ENCODE assay signal across 1 cellular context in the genomic region with DNA sequence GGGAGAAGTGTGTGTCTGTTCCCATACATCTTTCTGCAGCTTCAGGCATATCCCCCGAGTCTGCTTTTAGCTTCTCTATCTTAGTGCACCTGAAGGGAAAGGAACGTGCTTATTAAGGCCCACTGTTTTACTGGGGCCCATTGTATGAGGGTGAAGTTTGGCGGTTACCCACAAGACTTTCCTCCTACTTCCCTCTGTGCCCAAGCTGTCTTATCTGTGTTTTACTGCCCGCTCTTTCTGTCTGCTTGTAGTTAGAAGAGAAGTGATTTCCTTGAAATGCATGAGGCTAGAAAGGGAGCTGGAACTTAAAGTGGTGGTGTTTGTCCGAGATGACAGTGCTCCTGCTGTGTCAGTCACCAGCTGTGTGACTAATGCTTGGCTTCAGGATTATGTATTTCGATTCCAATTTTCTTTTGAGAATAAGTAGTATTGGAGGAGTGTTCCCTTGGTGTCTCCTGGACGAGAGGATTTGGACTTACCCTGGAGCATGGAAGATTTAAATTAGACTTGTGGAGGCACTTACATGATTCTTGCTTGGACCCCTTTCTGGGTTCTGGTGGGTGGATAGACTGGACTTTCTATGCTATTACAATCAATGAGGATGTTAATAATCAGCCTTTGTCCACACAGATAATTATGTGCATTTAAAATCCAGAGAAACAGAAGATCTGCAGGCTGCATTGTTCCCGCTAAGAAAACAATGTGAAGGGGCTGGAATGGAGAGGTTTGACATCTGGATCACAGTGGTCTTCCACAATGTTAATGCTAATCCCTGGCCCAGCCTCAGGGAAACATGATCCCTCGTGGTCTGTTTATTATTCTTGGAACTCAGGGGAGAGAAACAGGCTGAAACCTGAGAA.
TF ChIP-seq lines count a peak whose summit lies in the region.

No MANE protein-coding gene starts in this region.

TF ChIP-seq in GM12878, 131 proteins besides CTCF, POLR2A, EP300 and RAD21:
- TF ChIP-seq ZNF384 (IDR thresholded peaks at IDR 0.05; ENCODE audit: borderline replicate concordance, low read depth, low read length), result no peak
- no peak for TF ChIP-seq STAT3 (IDR thresholded peaks at IDR 0.05; ENCODE audit: low read depth, low read length)
- TF ChIP-seq, protein P1, sequence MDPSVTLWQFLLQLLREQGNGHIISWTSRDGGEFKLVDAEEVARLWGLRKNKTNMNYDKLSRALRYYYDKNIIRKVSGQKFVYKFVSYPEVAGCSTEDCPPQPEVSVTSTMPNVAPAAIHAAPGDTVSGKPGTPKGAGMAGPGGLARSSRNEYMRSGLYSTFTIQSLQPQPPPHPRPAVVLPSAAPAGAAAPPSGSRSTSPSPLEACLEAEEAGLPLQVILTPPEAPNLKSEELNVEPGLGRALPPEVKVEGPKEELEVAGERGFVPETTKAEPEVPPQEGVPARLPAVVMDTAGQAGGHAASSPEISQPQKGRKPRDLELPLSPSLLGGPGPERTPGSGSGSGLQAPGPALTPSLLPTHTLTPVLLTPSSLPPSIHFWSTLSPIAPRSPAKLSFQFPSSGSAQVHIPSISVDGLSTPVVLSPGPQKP (IDR thresholded peaks at IDR 0.05; ENCODE audit: low read depth, low read length), result no peak
- TF ChIP-seq, protein P2, sequence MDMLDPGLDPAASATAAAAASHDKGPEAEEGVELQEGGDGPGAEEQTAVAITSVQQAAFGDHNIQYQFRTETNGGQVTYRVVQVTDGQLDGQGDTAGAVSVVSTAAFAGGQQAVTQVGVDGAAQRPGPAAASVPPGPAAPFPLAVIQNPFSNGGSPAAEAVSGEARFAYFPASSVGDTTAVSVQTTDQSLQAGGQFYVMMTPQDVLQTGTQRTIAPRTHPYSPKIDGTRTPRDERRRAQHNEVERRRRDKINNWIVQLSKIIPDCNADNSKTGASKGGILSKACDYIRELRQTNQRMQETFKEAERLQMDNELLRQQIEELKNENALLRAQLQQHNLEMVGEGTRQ (IDR thresholded peaks at IDR 0.05; ENCODE audit: borderline replicate concordance, low read depth, low read length), result no peak
- no peak for TF ChIP-seq SP1 (IDR thresholded peaks at IDR 0.05; ENCODE audit: low read depth, low read length)
- no peak for TF ChIP-seq ZNF274 (IDR thresholded peaks at IDR 0.05; ENCODE audit: insufficient read depth, insufficient read length)
